9 cellular contexts compared by ENCODE assay signal in genomic region chr5:850511-851006, GRCh38. TPM values are rescaled to one million over a fixed set of nuclear protein-coding genes. Genes with fewer than 3 reads are reported as not detected.
DNase-seq lines count a peak whose midpoint lies in the region; ATAC-seq, FAIRE-seq and TF ChIP-seq lines count a peak whose summit lies in the region.
"Had no signal": no experiment of that assay in that cellular context is flagged by ENCODE, and none has a peak within 500 bp of the region (broad histone marks: within the 10 kb centered on the region; RNA-seq: fewer than 3 reads in every experiment).

Gene ZDHHC11 (minus strand): TSS chr5:850986. CDS start chr5:850602, 384 bp downstream.

- no peaks in the 10 kb centered on the region for H3K9me3 ChIP-seq in T-helper 17 cell (ENCODE audit: control insufficient read depth, low read length, poor library complexity, severe bottlenecking)

- TF ChIP-seq POLR2A in GM12891 (IDR thresholded peaks at IDR 0.05; ENCODE audit: low read depth, low read length), result no peak

- no peak for TF ChIP-seq CTCF in activated CD8-positive, alpha-beta T cell treated with anti-CD3 and anti-CD28 coated beads for 36 hours (IDR thresholded peaks at IDR 0.05)

- no peak within 1 kb of the TSS for H3K27ac ChIP-seq in temporal lobe (ENCODE audit: low read depth, low read length)

- H3K36me3 Mint-ChIP-seq in activated CD8-positive, alpha-beta T cell treated with anti-CD3 and anti-CD28 coated beads, Interleukin-2, amount 10 ng/mL, durations not matched to agents 7 days and 5 days (ENCODE audit: low read depth), result no peaks in the 10 kb centered on the region
- no peaks in the 10 kb centered on the region for H3K36me3 Mint-ChIP-seq in activated CD8-positive, alpha-beta T cell treated with anti-CD3 and anti-CD28 coated beads for 36 hours (ENCODE audit: low read depth)
- no peaks in the 10 kb centered on the region for H3K36me3 Mint-ChIP-seq in T-helper 17 cell (ENCODE audit: low read depth)

- no peaks in the 10 kb centered on the region for H3K9me3 Mint-ChIP-seq in activated CD8-positive, alpha-beta T cell treated with anti-CD3 and anti-CD28 coated beads, Interleukin-2, amount 10 ng/mL, durations not matched to agents 7 days and 5 days (ENCODE audit: insufficient read depth)
- H3K9me3 Mint-ChIP-seq in activated CD8-positive, alpha-beta T cell treated with anti-CD3 and anti-CD28 coated beads for 36 hours, result no peaks in the 10 kb centered on the region

- POLR2A ChIA-PET in activated CD8-positive, alpha-beta T cell treated with anti-CD3 and anti-CD28 coated beads, Interleukin-2, amount 10 ng/mL, durations not matched to agents 7 days and 5 days (lab: Charles Lee), result no interaction called here
- POLR2A ChIA-PET in activated CD8-positive, alpha-beta T cell treated with anti-CD3 and anti-CD28 coated beads for 36 hours (lab: Charles Lee), result no interaction called here

- no peaks in the 10 kb centered on the region for H3K27me3 Mint-ChIP-seq in activated CD8-positive, alpha-beta T cell treated with anti-CD3 and anti-CD28 coated beads, Interleukin-2, amount 10 ng/mL, durations not matched to agents 7 days and 5 days (ENCODE audit: low read depth)
- peaks cover 1% of the 10 kb centered on the region for H3K27me3 Mint-ChIP-seq in activated CD8-positive, alpha-beta T cell treated with anti-CD3 and anti-CD28 coated beads for 36 hours
- peaks cover 10% of the 10 kb centered on the region for H3K27me3 Mint-ChIP-seq in T-helper 17 cell

- intact Hi-C loops in activated CD8-positive, alpha-beta T cell treated with anti-CD3 and anti-CD28 coated beads for 36 hours (cut with micrococcal nuclease), result no loop called here

- CTCF ChIA-PET in activated CD8-positive, alpha-beta T cell treated with anti-CD3 and anti-CD28 coated beads, Interleukin-2, amount 10 ng/mL, durations not matched to agents 7 days and 5 days (lab: Charles Lee), result no interaction called here
- CTCF ChIA-PET in activated CD8-positive, alpha-beta T cell treated with anti-CD3 and anti-CD28 coated beads for 36 hours (lab: Charles Lee), result no interaction called here

- no peak for DNase-seq in activated CD8-positive, alpha-beta T cell treated with anti-CD3 and anti-CD28 coated beads, Interleukin-2, amount 10 ng/mL, durations not matched to agents 7 days and 5 days
- no peak for DNase-seq in activated CD8-positive, alpha-beta T cell treated with anti-CD3 and anti-CD28 coated beads for 36 hours
- no peak for DNase-seq in T-helper 17 cell
- DNase-seq in left lobe of liver (ENCODE audit: low spot score), result no peak
- no peak for DNase-seq in activated CD4-positive, alpha-beta T cell treated with anti-CD3 and anti-CD28 coated beads for 1 hour
- no peak for DNase-seq in GM12891 (ENCODE audit: insufficient read length, low spot score)

- no peak for ATAC-seq in activated CD8-positive, alpha-beta T cell treated with anti-CD3 and anti-CD28 coated beads, Interleukin-2, amount 10 ng/mL, durations not matched to agents 7 days and 5 days
- ATAC-seq in activated CD8-positive, alpha-beta T cell treated with anti-CD3 and anti-CD28 coated beads for 36 hours, result no peak
- ATAC-seq in T-helper 17 cell, result no peak
- peak; percentile 47 for ATAC-seq in left lobe of liver
- no peak for ATAC-seq in HG03565 (IDR thresholded peaks at IDR 0.05; ENCODE audit: unreplicated experiment)

- H3K27ac Mint-ChIP-seq in activated CD8-positive, alpha-beta T cell treated with anti-CD3 and anti-CD28 coated beads, Interleukin-2, amount 10 ng/mL, durations not matched to agents 7 days and 5 days, result no peak within 1 kb of the TSS
- H3K27ac Mint-ChIP-seq in activated CD8-positive, alpha-beta T cell treated with anti-CD3 and anti-CD28 coated beads for 36 hours, result no peak within 1 kb of the TSS
- H3K27ac Mint-ChIP-seq in T-helper 17 cell, result no peak within 1 kb of the TSS

- no peak within 1 kb of the TSS for H3K4me3 Mint-ChIP-seq in activated CD8-positive, alpha-beta T cell treated with anti-CD3 and anti-CD28 coated beads, Interleukin-2, amount 10 ng/mL, durations not matched to agents 7 days and 5 days
- H3K4me3 Mint-ChIP-seq in activated CD8-positive, alpha-beta T cell treated with anti-CD3 and anti-CD28 coated beads for 36 hours, result no peak within 1 kb of the TSS
- no peak within 1 kb of the TSS for H3K4me3 Mint-ChIP-seq in T-helper 17 cell

- FAIRE-seq in GM12891 (lab: Jason Lieb, UNC), result no peak
- FAIRE-seq: colon had no signal

- H3K4me1 Mint-ChIP-seq in activated CD8-positive, alpha-beta T cell treated with anti-CD3 and anti-CD28 coated beads, Interleukin-2, amount 10 ng/mL, durations not matched to agents 7 days and 5 days (ENCODE audit: low read depth), result no peaks in the 10 kb centered on the region
- peaks cover 8% of the 10 kb centered on the region for H3K4me1 Mint-ChIP-seq in activated CD8-positive, alpha-beta T cell treated with anti-CD3 and anti-CD28 coated beads for 36 hours (ENCODE audit: low read depth)
- H3K4me1 Mint-ChIP-seq in T-helper 17 cell, result peaks cover 10% of the 10 kb centered on the region

TF ChIP-seq in GM12891, 5 proteins besides CTCF, POLR2A, EP300 and RAD21:
- no peak for TF ChIP-seq POU2F2 (IDR thresholded peaks at IDR 0.05; ENCODE audit: low read depth, low read length)
- TF ChIP-seq SPI1 (IDR thresholded peaks at IDR 0.05; ENCODE audit: low read depth, low read length), result no peak
- no peak for TF ChIP-seq PAX5 (IDR thresholded peaks at IDR 0.05; ENCODE audit: insufficient read depth, low read length, severe bottlenecking)
- no peak for TF ChIP-seq POLR2AphosphoS5 (IDR thresholded peaks at IDR 0.05; ENCODE audit: low read depth, low read length)
- no peak for TF ChIP-seq TAF1 (IDR thresholded peaks at IDR 0.05; ENCODE audit: low read depth, low read length)

RNA-seq across cellular contexts. Expression of gene ZDHHC11, which starts in this region (rescaled TPM):
- 10 to 100 TPM; 11.9 to 17.0 TPM for total RNA-seq in activated CD8-positive, alpha-beta T cell treated with anti-CD3 and anti-CD28 coated beads, Interleukin-2, amount 10 ng/mL, durations not matched to agents 7 days and 5 days
- 1 to 10 TPM; 4.6 to 6.0 TPM for total RNA-seq in activated CD8-positive, alpha-beta T cell treated with anti-CD3 and anti-CD28 coated beads for 36 hours
- total RNA-seq in T-helper 17 cell, result 10 to 100 TPM; 27.7 to 37.1 TPM
- 19.1 TPM for total RNA-seq in left lobe of liver
- total RNA-seq in temporal lobe, result 11.3 TPM
- 2.3 TPM for polyA plus RNA-seq in GM12891 (2012; ENCODE audit: low read depth, missing spikeins)
